In the genomic region with DNA sequence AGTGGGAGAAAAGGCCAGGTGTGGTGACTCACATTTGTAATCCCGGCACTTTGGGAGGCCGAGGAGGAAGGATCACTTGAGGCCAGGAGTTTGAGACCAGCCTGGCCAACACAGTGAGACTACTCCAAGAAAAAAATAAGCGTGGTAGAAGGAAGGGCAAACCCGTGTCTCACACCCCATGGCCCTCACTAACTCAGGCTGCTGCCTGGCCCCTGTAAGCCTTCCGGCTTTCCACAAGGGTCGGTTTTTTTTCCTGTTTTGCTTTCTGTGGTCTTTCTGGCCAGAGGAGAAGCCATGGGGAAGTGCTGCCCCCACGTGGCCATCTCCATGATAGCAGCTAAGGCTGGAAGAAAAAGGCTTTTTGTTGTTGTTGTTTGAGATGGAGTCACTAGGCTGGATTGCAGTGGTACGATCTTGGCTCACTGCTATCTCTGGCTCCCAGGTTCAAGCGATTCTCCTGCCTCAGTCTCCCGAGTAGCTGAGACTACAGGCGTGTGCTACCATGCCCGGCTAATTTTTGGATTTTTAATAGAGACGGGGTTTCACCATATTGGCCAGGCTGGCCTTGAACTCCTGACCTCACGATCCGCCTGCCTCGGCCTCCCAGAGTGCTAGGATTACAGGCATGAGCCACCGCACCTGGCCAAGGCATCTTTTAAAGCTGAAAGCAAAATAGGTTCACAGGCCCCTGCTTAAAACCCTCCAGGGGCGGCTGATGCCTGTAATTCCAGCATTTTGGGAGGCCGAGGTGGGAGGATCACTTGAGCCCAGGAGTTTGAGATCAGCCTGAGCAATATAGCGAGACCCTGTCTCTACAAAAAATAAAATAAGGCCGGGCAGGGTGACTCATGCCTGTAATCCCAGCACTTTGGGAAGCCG, we compare ENCODE assay signal across 8 cellular contexts. TPM values are rescaled to one million over a fixed set of nuclear protein-coding genes. Genes with fewer than 3 reads are reported as not detected.
DNase-seq lines count a peak whose midpoint lies in the region; ATAC-seq and TF ChIP-seq lines count a peak whose summit lies in the region.

No MANE protein-coding gene starts in this region.

- no peaks in the 10 kb centered on the region for H3K9me3 Mint-ChIP-seq in WTC11

- TF ChIP-seq CTCF in WTC11 (IDR thresholded peaks at IDR 0.05) (peak; percentile 95), kidney epithelial cell (IDR thresholded peaks at IDR 0.05; ENCODE audit: insufficient read depth, low read length, poor library complexity, severe bottlenecking) (peak; percentile 93)

- no peak overlapping the region for H3K27ac ChIP-seq in caudate nucleus (ENCODE audit: low read depth, low read length)

- no peak overlapping the region for H3K4me3 Mint-ChIP-seq in WTC11

- peaks cover 4% of the 10 kb centered on the region for H3K27me3 ChIP-seq in kidney epithelial cell (ENCODE audit: control insufficient read depth, insufficient read depth, low read length)

- ATAC-seq in WTC11 (peak; percentile 91), GM18519 (IDR thresholded peaks at IDR 0.05; ENCODE audit: low FRiP score, unreplicated experiment) (no peak)

- no peaks in the 10 kb centered on the region for H3K36me3 Mint-ChIP-seq in WTC11

- H3K36me3 ChIP-seq in kidney epithelial cell (ENCODE audit: control insufficient read depth, insufficient read depth, low read length), result no peaks in the 10 kb centered on the region

- POLR2A ChIA-PET in WTC11 (lab: Charles Lee), result interaction anchor here (0.9 kb wide), 1 partner anchor 242 kb away, joined by 5 read pairs; no protein-coding TSS in a partner anchor

- no peak overlapping the region for H3K4me3 ChIP-seq in kidney epithelial cell (ENCODE audit: low read depth, low read length)

- peak overlapping the region; percentile 90 for H3K27ac Mint-ChIP-seq in WTC11

- H3K4me1 Mint-ChIP-seq in WTC11, result peaks cover 6% of the 10 kb centered on the region; the same call in 1 of the 2 replicates

- peak; percentile 66 for DNase-seq in NK-92 treated with Interleukin-12 subunit alpha and Interleukin-12 subunit beta, amount 100 ng/mL, for 24 hours (lab: John Stamatoyannopoulos, UW)
- DNase-seq in NK-92 (lab: John Stamatoyannopoulos, UW; ENCODE audit: unreplicated experiment) (no peak), NCI-H2107 treated with DMSO at 0.1 percent for 48 hours (lab: John Stamatoyannopoulos, UW; ENCODE audit: unreplicated experiment) (peak; percentile 71), WTC11 (ENCODE audit: low spot score) (peak; percentile 94), caudate nucleus (lab: John Stamatoyannopoulos, UW) (peak in 53 of 61 donors; percentile 11 to 80 (median 53)), kidney epithelial cell (ENCODE audit: low read depth) (peak; percentile 41)
- DNase-seq in stimulated activated CD4-positive, alpha-beta T cell treated with anti-CD3 and anti-CD28 coated beads, Interleukin-2, amount 100 ng/mL, for 24 hours, result peak; percentile 91 to 92

- CTCF ChIA-PET in WTC11 (lab: Charles Lee), result interaction anchor here (0.6 to 3.6 kb wide), 19 partner anchors 8 to 399 kb away, joined by 3 to 33 read pairs (median 4); partner anchors contain the start of genes ARHGEF18 and ZNF557

- H3K27me3 Mint-ChIP-seq in WTC11 (ENCODE audit: low read depth), result no peaks in the 10 kb centered on the region

TF ChIP-seq in WTC11, 78 proteins besides CTCF, POLR2A, EP300 and RAD21:
- TF ChIP-seq ZNF121 (CRISPR knock-in tag; IDR thresholded peaks at IDR 0.05) (peak; percentile 40; the same call in 1 of the 2 replicates), NR1H2 (CRISPR knock-in tag; IDR thresholded peaks at IDR 0.05) (no peak), USF2 (CRISPR knock-in tag; IDR thresholded peaks at IDR 0.05) (0 out of 2 replicates have a peak, but pooled peaks have one; percentile 24), GTF2I (CRISPR knock-in tag; conservative IDR thresholded peaks at IDR 0.05) (0 out of 2 replicates have a peak, but pooled peaks have one; percentile 36)

RNA-seq across cellular contexts. Expression of gene ARHGEF18, which starts 7.5 kb away (rescaled TPM):
- 46.1 to 56.1 TPM (median 48.3 TPM) in 3 replicates for total RNA-seq in WTC11 (2021)
- total RNA-seq in kidney epithelial cell, result 123 and 139 TPM in 2 replicates

RNA-seq across cellular contexts. Expression of gene INSR, which starts 47.0 kb away (rescaled TPM):
- total RNA-seq in WTC11 (2021) (32.0 to 35.9 TPM (median 32.5 TPM) in 3 replicates), kidney epithelial cell (15.5 and 23.1 TPM in 2 replicates)
